In genomic region chr11:81359476-81359875, GRCh38 we compare ENCODE assay signal across 29 cellular contexts.
"Had no signal": no experiment of that assay in that cellular context is flagged by ENCODE, and none has a peak within 500 bp of the region (broad histone marks: within the 10 kb centered on the region; RNA-seq: fewer than 3 reads in every experiment).

No MANE protein-coding gene starts in this region.

- H3K4me3 Mint-ChIP-seq: activated naive CD8-positive, alpha-beta T cell; activated T-cell treated with anti-CD3 and anti-CD28 coated beads, Interleukin-2, amount 50 U/mL, for 72 hours; brain; naive thymus-derived CD4-positive, alpha-beta T cell; stimulated activated effector memory CD8-positive, alpha-beta T cell treated with anti-CD3 and anti-CD28 coated beads, Interleukin-12 subunit alpha, Interleukin-12 subunit beta, amount 100 ng/mL, for 72 hours; stimulated activated naive CD8-positive, alpha-beta T cell treated with anti-CD3 and anti-CD28 coated beads, Interleukin-15, Interleukin-2, amounts not matched to agents 100 ng/mL and 50 ng/mL, for 24 hours; type B pancreatic cell had no signal

- H3K27me3 Mint-ChIP-seq: activated naive CD8-positive, alpha-beta T cell; brain; naive thymus-derived CD4-positive, alpha-beta T cell; progenitor cell of endocrine pancreas; stimulated activated naive CD8-positive, alpha-beta T cell treated with anti-CD3 and anti-CD28 coated beads, Interleukin-15, Interleukin-2, amounts not matched to agents 100 ng/mL and 50 ng/mL, for 24 hours had no signal

- H3K4me1 ChIP-seq: esophagus squamous epithelium, gastrocnemius medialis, uterus had no signal

- H3K79me2 ChIP-seq: hepatocyte had no signal

- H3K4me1 Mint-ChIP-seq: brain; naive thymus-derived CD4-positive, alpha-beta T cell; stimulated activated effector memory CD8-positive, alpha-beta T cell treated with anti-CD3 and anti-CD28 coated beads, Interleukin-12 subunit alpha, Interleukin-12 subunit beta, amount 100 ng/mL, for 72 hours had no signal

- H3K9me3 Mint-ChIP-seq: type B pancreatic cell had no signal

- H3K27ac ChIP-seq: epithelial cell of prostate, esophagus squamous epithelium, gastrocnemius medialis, hepatocyte, ovary, skin epidermis, uterus, VCaP had no signal

- DNase-seq: activated CD4-positive, alpha-beta T cell treated with anti-CD3 and anti-CD28 coated beads for 4 hours; activated CD4-positive, alpha-beta T cell treated with anti-CD3 and anti-CD28 coated beads, Interleukin-2, amount 50 U/mL, for 4 hours; activated naive CD4-positive, alpha-beta T cell; activated T-cell treated with anti-CD3 and anti-CD28 coated beads for 4 hours; activated T-cell treated with anti-CD3 and anti-CD28 coated beads, Interleukin-2, amount 50 U/mL, for 72 hours; aorta; central memory CD4-positive, alpha-beta T cell; esophagus squamous epithelium; gastrocnemius medialis; glutamatergic neuron; left colon; midbrain; naive thymus-derived CD4-positive, alpha-beta T cell; ovary; retina; stimulated activated CD4-positive, alpha-beta T cell treated with anti-CD3 and anti-CD28 coated beads, Interleukin-12 subunit alpha, Interleukin-12 subunit beta, amount 100 ng/mL, for 4 hours; stimulated activated CD4-positive, alpha-beta T cell treated with anti-CD3 and anti-CD28 coated beads, Interleukin-4, amount 100 ng/mL, for 1 hour; uterus had no signal

- H3K9me3 ChIP-seq: esophagus squamous epithelium, gastrocnemius medialis, ovary, uterus had no signal

- H3K27ac Mint-ChIP-seq: activated naive CD8-positive, alpha-beta T cell; activated T-cell treated with anti-CD3 and anti-CD28 coated beads, Interleukin-2, amount 50 U/mL, for 72 hours; brain; naive thymus-derived CD4-positive, alpha-beta T cell; progenitor cell of endocrine pancreas; stimulated activated effector memory CD8-positive, alpha-beta T cell treated with anti-CD3 and anti-CD28 coated beads, Interleukin-12 subunit alpha, Interleukin-12 subunit beta, amount 100 ng/mL, for 72 hours; stimulated activated naive CD8-positive, alpha-beta T cell treated with anti-CD3 and anti-CD28 coated beads, Interleukin-15, Interleukin-2, amounts not matched to agents 100 ng/mL and 50 ng/mL, for 24 hours; type B pancreatic cell had no signal

- H3K27me3 ChIP-seq: esophagus squamous epithelium, gastrocnemius medialis, hepatocyte, ovary, uterus had no signal

- H3K4me2 ChIP-seq: hepatocyte had no signal

- ATAC-seq: activated T-cell treated with anti-CD3 and anti-CD28 coated beads, Interleukin-2, amount 50 U/mL, for 72 hours; gastrocnemius medialis; left colon; naive thymus-derived CD4-positive, alpha-beta T cell; sciatic nerve; stimulated activated effector memory CD8-positive, alpha-beta T cell treated with anti-CD3 and anti-CD28 coated beads, Interleukin-12 subunit alpha, Interleukin-12 subunit beta, amount 100 ng/mL, for 72 hours had no signal

- H3K4me3 ChIP-seq: esophagus squamous epithelium, gastrocnemius medialis, hepatocyte, ovary, skin epidermis, uterus had no signal

- H3K36me3 Mint-ChIP-seq: activated naive CD8-positive, alpha-beta T cell; brain; naive thymus-derived CD4-positive, alpha-beta T cell; stimulated activated effector memory CD8-positive, alpha-beta T cell treated with anti-CD3 and anti-CD28 coated beads, Interleukin-12 subunit alpha, Interleukin-12 subunit beta, amount 100 ng/mL, for 72 hours; type B pancreatic cell had no signal

- H3K36me3 ChIP-seq: esophagus squamous epithelium, gastrocnemius medialis, ovary, uterus had no signal

- H2AFZ ChIP-seq: hepatocyte had no signal
